In the genomic region with DNA sequence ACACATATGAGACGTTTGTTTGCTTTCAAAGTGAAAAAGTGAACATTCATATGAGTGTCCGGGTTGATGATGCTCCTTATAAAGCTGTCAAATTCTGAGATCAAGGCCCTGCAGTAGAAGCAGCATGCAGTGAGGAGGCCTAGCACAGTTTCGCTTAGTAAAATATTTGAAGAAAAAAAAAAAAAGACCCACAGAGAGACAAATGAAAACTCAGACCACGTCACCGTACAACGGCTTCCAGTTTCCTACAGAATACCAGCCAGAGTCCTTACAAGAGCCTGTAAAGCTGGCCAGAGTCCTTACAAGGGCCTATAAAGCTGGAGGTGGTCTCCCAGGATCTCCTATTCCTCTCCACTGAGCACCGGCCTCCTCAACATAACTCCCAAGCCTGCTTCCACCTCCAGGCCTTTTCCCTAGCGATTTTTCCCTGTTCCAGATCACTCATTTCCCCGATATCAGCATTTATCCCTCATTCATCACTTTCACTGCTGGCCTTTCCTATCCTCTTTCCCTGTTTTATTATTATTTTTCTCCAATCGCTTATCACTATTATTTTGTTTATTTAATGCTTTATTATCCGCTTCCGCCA, we compare ENCODE assay signal across 8 cellular contexts. TPM values are rescaled to one million over a fixed set of nuclear protein-coding genes. Genes with fewer than 3 reads are reported as not detected.
DNase-seq lines count a peak whose midpoint lies in the region; ATAC-seq, FAIRE-seq and TF ChIP-seq lines count a peak whose summit lies in the region.

No MANE protein-coding gene starts in this region.

- peak overlapping the region; percentile 88 to 98 for H3K4me3 Mint-ChIP-seq in CD14-positive monocyte

- H3K27me3 ChIP-seq in OCI-LY1 (ENCODE audit: insufficient read depth, low read length), result no peaks in the 10 kb centered on the region
- H3K27me3 ChIP-seq in small intestine (ENCODE audit: control insufficient read depth in 2 of 2, insufficient read depth in 2 of 2, low read length in 2 of 2), result no peaks in the 10 kb centered on the region

- H3K4me2 ChIP-seq in OCI-LY1 (ENCODE audit: low read length), result peak overlapping the region; percentile 93

- H3K27me3 Mint-ChIP-seq in CD14-positive monocyte (ENCODE audit: low read depth in 3 of 3), result peaks cover 0 to 3% (median 0%) of the 10 kb centered on the region in 3 donors

- H3K36me3 Mint-ChIP-seq in CD14-positive monocyte, result peaks cover 7% of the 10 kb centered on the region in 2 donors

- peak overlapping the region; percentile 96 to 98 (median 98) for H3K27ac Mint-ChIP-seq in CD14-positive monocyte

- H3K27ac ChIP-seq in OCI-LY1 (ENCODE audit: low read depth, low read length, poor library complexity, severe bottlenecking) (peak overlapping the region; percentile 95), small intestine (ENCODE audit: low read depth in 1 of 2, low read length in 1 of 2) (peak overlapping the region; percentile 85 to 95)

- peaks cover 68% of the 10 kb centered on the region for H3K4me1 ChIP-seq in OCI-LY1 (ENCODE audit: insufficient read depth, low read length, severe bottlenecking)
- peaks cover 4 to 6% of the 10 kb centered on the region in 2 donors for H3K4me1 ChIP-seq in small intestine (ENCODE audit: control insufficient read depth in 2 of 2, insufficient read depth in 1 of 2, low read depth in 1 of 2, low read length in 1 of 2)

- 6 to 11% (median 8%) methylated on average over 12 of the region's 12 CpGs for WGBS in small intestine, 3 donors

- H3K36me3 ChIP-seq in OCI-LY1 (ENCODE audit: insufficient read depth, low read length), result peaks cover 3% of the 10 kb centered on the region; the same call in 1 of the 2 replicates
- H3K36me3 ChIP-seq in small intestine (ENCODE audit: control insufficient read depth in 2 of 2, insufficient read depth in 2 of 2, low read length in 2 of 2), result no peaks in the 10 kb centered on the region

- in situ Hi-C loops in astrocyte of the cerebellum (cut with HindIII; ENCODE audit: low sequenced_read_pairs), result no loop called here

- H3K9ac ChIP-seq in OCI-LY1 (ENCODE audit: low read length), result peak overlapping the region; percentile 92

- H3K9me2 ChIP-seq in OCI-LY1 (ENCODE audit: low read depth, low read length), result no peaks in the 10 kb centered on the region

- FAIRE-seq in small intestine (lab: Jason Lieb, UNC), result no peak

- H3K9me3 ChIP-seq in OCI-LY1 (ENCODE audit: low read length) (no peaks in the 10 kb centered on the region), small intestine (ENCODE audit: control insufficient read depth, low read depth) (no peaks in the 10 kb centered on the region)

- no peak for TF ChIP-seq CTCF in CD14-positive monocyte (IDR thresholded peaks at IDR 0.05)
- TF ChIP-seq CTCF in OCI-LY1 (IDR thresholded peaks at IDR 0.05; ENCODE audit: low read length), result no peak
- TF ChIP-seq CTCF in astrocyte of the cerebellum (IDR thresholded peaks at IDR 0.05; ENCODE audit: low read depth, low read length, missing control alignments), result no peak

- H3K4me3 ChIP-seq in OCI-LY1 (ENCODE audit: low read depth, low read length, poor library complexity, severe bottlenecking) (peak overlapping the region; percentile 91), astrocyte of the cerebellum (ENCODE audit: low read depth, low read length) (peak overlapping the region; percentile 65), small intestine (ENCODE audit: low read depth in 1 of 2, low read length in 2 of 2) (peak overlapping the region; percentile 33 to 91)

- intact Hi-C loops in CD14-positive monocyte (cut with micrococcal nuclease), result loop anchor here (2.0 to 10.0 kb wide), 4 partner anchors 14 to 1548 kb away; partner anchors contain the start of gene ZNF165 (in 1 of the 2)

- H3F3A ChIP-seq in OCI-LY1 (ENCODE audit: insufficient read depth, low read length), result peaks cover 11% of the 10 kb centered on the region; the same call in 1 of the 2 replicates

- ATAC-seq in GM21529 (IDR thresholded peaks at IDR 0.05; ENCODE audit: unreplicated experiment) (peak; percentile 18), HG02759 (IDR thresholded peaks at IDR 0.05; ENCODE audit: unreplicated experiment) (no peak)

- no peak for DNase-seq in CD14-positive monocyte (ENCODE audit: low spot score)
- peak; percentile 55 for DNase-seq in astrocyte of the cerebellum (ENCODE audit: low read depth)
- DNase-seq in inferior parietal cortex (ENCODE audit: extremely low spot score), result peak; percentile 56
- DNase-seq in small intestine, result no peak
- no peak for DNase-seq in ureter (ENCODE audit: low spot score)

- peak overlapping the region; percentile 11; the same call in 1 of the 2 replicates for H2AFZ ChIP-seq in OCI-LY1 (ENCODE audit: low read length)

- H3K79me2 ChIP-seq in OCI-LY1 (ENCODE audit: insufficient read depth, low read length), result peaks cover 19% of the 10 kb centered on the region

- no peaks in the 10 kb centered on the region for H4K20me1 ChIP-seq in OCI-LY1 (ENCODE audit: insufficient read depth, low read length)

- H3K9me3 Mint-ChIP-seq in CD14-positive monocyte, result no peaks in the 10 kb centered on the region

- peaks cover 52% of the 10 kb centered on the region for H3K4me1 Mint-ChIP-seq in CD14-positive monocyte

RNA-seq across cellular contexts. Expression of gene HMGN4, which starts 1.5 kb away (rescaled TPM):
- polyA plus RNA-seq in CD14-positive monocyte, result 100 to 1,000 TPM in 1 of 2 donors, 10 to 100 TPM in 1; 91.3 to 116 TPM
- polyA plus RNA-seq in small intestine, result 10 to 100 TPM; 47.0 to 62.7 (median 56.2) TPM
- total RNA-seq in ureter, result 75.3 TPM

RNA-seq across cellular contexts. Expression of gene BTN1A1, which starts 36.6 kb away (rescaled TPM):
- polyA plus RNA-seq in CD14-positive monocyte, result not detected
- under 1 TPM in 1 of 3 donors, not detected in 2; 0.48 TPM for polyA plus RNA-seq in small intestine
- total RNA-seq in ureter, result not detected

Comparison
In these comparisons a context has a peak if more than half of its experiments do, and no peak if none do; other contexts are left out.
1. DNase-seq: peak in astrocyte of the cerebellum (single experiment) and inferior parietal cortex (single experiment); none in CD14-positive monocyte (single experiment), small intestine (single experiment) and ureter (single experiment).
2. Peak in every context shown above with its lines, with median percentiles within 50 percentile points of each other: H3K4me3 ChIP-seq.